In the genomic region with DNA sequence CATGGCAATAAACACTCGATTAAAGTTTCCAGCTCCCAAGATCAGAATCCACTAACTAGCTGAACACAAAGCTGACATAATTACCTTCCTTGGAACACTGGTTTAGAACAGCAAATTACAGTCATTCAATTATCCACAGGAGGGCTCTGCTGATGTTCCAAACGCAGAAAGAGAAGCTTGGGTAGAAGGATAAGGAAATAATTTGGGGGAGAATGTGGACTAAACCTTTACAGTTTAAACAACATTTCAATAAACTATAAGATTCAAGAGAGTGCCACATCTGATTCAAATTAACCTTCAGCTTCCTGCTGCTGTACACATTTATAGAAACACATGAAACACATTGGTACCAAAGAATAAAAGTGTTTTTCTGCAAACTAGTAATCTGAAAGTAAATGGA, we compare ENCODE assay signal across 10 cellular contexts.
DNase-seq lines count a peak whose midpoint lies in the region; ATAC-seq and TF ChIP-seq lines count a peak whose summit lies in the region.
"Had no signal": no experiment of that assay in that cellular context is flagged by ENCODE, and none has a peak within 500 bp of the region (broad histone marks: within the 10 kb centered on the region; RNA-seq: fewer than 3 reads in every experiment).

No MANE protein-coding gene starts in this region.

- no peaks in the 10 kb centered on the region for H4K20me1 ChIP-seq in hepatocyte (ENCODE audit: insufficient read depth, poor library complexity, severe bottlenecking)

- H3K36me3 Mint-ChIP-seq in naive thymus-derived CD8-positive, alpha-beta T cell: peaks cover 0 to 10% (median 0%) of the 10 kb centered on the region in 3 donors
- no peaks in the 10 kb centered on the region for H3K36me3 Mint-ChIP-seq in activated CD8-positive, alpha-beta memory T cell treated with anti-CD3 and anti-CD28 coated beads, Interleukin-2, amount 10 ng/mL, durations not matched to agents 7 days and 5 days

- H3K79me2 ChIP-seq in hepatocyte: no peaks in the 10 kb centered on the region

- H3K9me3 Mint-ChIP-seq in naive thymus-derived CD8-positive, alpha-beta T cell: peaks cover 0 to 19% (median 3%) of the 10 kb centered on the region in 9 donors
- H3K9me3 Mint-ChIP-seq in activated CD8-positive, alpha-beta memory T cell treated with anti-CD3 and anti-CD28 coated beads, Interleukin-2, amount 10 ng/mL, durations not matched to agents 7 days and 5 days (ENCODE audit: low read depth): no peaks in the 10 kb centered on the region

- no peak for ATAC-seq in RWPE2 (ENCODE audit: low read depth)
- ATAC-seq in naive thymus-derived CD8-positive, alpha-beta T cell: no peak
- ATAC-seq in sciatic nerve: no peak
- ATAC-seq in activated CD8-positive, alpha-beta memory T cell treated with anti-CD3 and anti-CD28 coated beads, Interleukin-2, amount 10 ng/mL, durations not matched to agents 7 days and 5 days: no peak

- peak; percentile 59 for TF ChIP-seq CTCF in AG09309 (IDR thresholded peaks at IDR 0.05; ENCODE audit: control insufficient read depth, insufficient read depth, low read depth, low read length, missing control alignments)
- TF ChIP-seq CTCF in LNCAP (IDR thresholded peaks at IDR 0.05): peak; percentile 48
- TF ChIP-seq CTCF in RWPE2 (IDR thresholded peaks at IDR 0.05; ENCODE audit: poor library complexity, severe bottlenecking): peak; percentile 36
- TF ChIP-seq CTCF in hepatocyte (IDR thresholded peaks at IDR 0.05; ENCODE audit: poor library complexity): peak; percentile 56

- DNase-seq in AG09309 (ENCODE audit: low read depth): peak; percentile 55
- DNase-seq in RWPE2 (ENCODE audit: low spot score): no peak
- DNase-seq in hepatocyte (ENCODE audit: low spot score): peak; percentile 35
- DNase-seq in activated naive CD4-positive, alpha-beta T cell treated with anti-CD3 and anti-CD28 coated beads, Interleukin-2, amount 50 U/mL, for 16 hours: no peak
- no peak for DNase-seq in naive thymus-derived CD8-positive, alpha-beta T cell
- no peak for DNase-seq in sciatic nerve (ENCODE audit: low spot score)
- DNase-seq in activated CD8-positive, alpha-beta memory T cell treated with anti-CD3 and anti-CD28 coated beads, Interleukin-2, amount 10 ng/mL, durations not matched to agents 7 days and 5 days: no peak
- DNase-seq: effector CD8-positive, alpha-beta T cell; SIG-M5 had no signal

- H3K4me1 Mint-ChIP-seq in naive thymus-derived CD8-positive, alpha-beta T cell: peaks cover 0 to 30% (median 0%) of the 10 kb centered on the region in 4 donors
- no peaks in the 10 kb centered on the region for H3K4me1 Mint-ChIP-seq in activated CD8-positive, alpha-beta memory T cell treated with anti-CD3 and anti-CD28 coated beads, Interleukin-2, amount 10 ng/mL, durations not matched to agents 7 days and 5 days

- H3K27me3 Mint-ChIP-seq in naive thymus-derived CD8-positive, alpha-beta T cell: peaks cover 5 to 36% (median 15%) of the 10 kb centered on the region in 5 donors
- H3K27me3 Mint-ChIP-seq in activated CD8-positive, alpha-beta memory T cell treated with anti-CD3 and anti-CD28 coated beads, Interleukin-2, amount 10 ng/mL, durations not matched to agents 7 days and 5 days: peaks cover 20% of the 10 kb centered on the region

- H3K4me1 ChIP-seq in RWPE2 (ENCODE audit: insufficient read depth, poor library complexity, severe bottlenecking) (no peaks in the 10 kb centered on the region), hepatocyte (ENCODE audit: insufficient read depth) (peaks cover 6% of the 10 kb centered on the region)

- H3K4me3 ChIP-seq in AG09309 (ENCODE audit: control insufficient read depth, low read depth, low read length) (no peak overlapping the region), RWPE2 (ENCODE audit: severe bottlenecking) (no peak overlapping the region), hepatocyte (no peak overlapping the region)

- no peaks in the 10 kb centered on the region for H3K9me2 ChIP-seq in hepatocyte (replicated peaks; ENCODE audit: insufficient read depth)

- no peak overlapping the region for H2AFZ ChIP-seq in hepatocyte

- POLR2A ChIA-PET in naive thymus-derived CD8-positive, alpha-beta T cell (lab: Charles Lee): no interaction called here

- no peaks in the 10 kb centered on the region for H3K27me3 ChIP-seq in RWPE2 (ENCODE audit: insufficient read depth, poor library complexity, severe bottlenecking)
- no peaks in the 10 kb centered on the region for H3K27me3 ChIP-seq in hepatocyte

- H3K27ac ChIP-seq in RWPE2 (ENCODE audit: poor library complexity, severe bottlenecking) (no peak overlapping the region), hepatocyte (peak overlapping the region; percentile 50)

- no peak overlapping the region for H3K4me3 Mint-ChIP-seq in naive thymus-derived CD8-positive, alpha-beta T cell
- H3K4me3 Mint-ChIP-seq in activated CD8-positive, alpha-beta memory T cell treated with anti-CD3 and anti-CD28 coated beads, Interleukin-2, amount 10 ng/mL, durations not matched to agents 7 days and 5 days: no peak overlapping the region

- WGBS in hepatocyte (ENCODE audit: low lambda C conversion rate, missing lambda C conversion rate): 57% methylated on average over 2 of the region's 2 CpGs

- H3K27ac Mint-ChIP-seq in naive thymus-derived CD8-positive, alpha-beta T cell: no peak overlapping the region
- H3K27ac Mint-ChIP-seq in activated CD8-positive, alpha-beta memory T cell treated with anti-CD3 and anti-CD28 coated beads, Interleukin-2, amount 10 ng/mL, durations not matched to agents 7 days and 5 days: no peak overlapping the region

- H3K36me3 ChIP-seq in RWPE2 (ENCODE audit: low read depth) (no peaks in the 10 kb centered on the region), hepatocyte (replicated peaks; ENCODE audit: insufficient read depth, low read depth) (no peaks in the 10 kb centered on the region)

- CTCF ChIA-PET in activated CD8-positive, alpha-beta memory T cell treated with anti-CD3 and anti-CD28 coated beads, Interleukin-2, amount 10 ng/mL, durations not matched to agents 7 days and 5 days (lab: Charles Lee): interaction anchor here (0.7 kb wide), 1 partner anchor 19 kb away, joined by 3 read pairs; no protein-coding TSS in a partner anchor

- intact Hi-C loops in sciatic nerve (cut with DNase I): no loop called here

- no peak overlapping the region for H3K4me2 ChIP-seq in hepatocyte

- H3K9me3 ChIP-seq in RWPE2 (ENCODE audit: severe bottlenecking) (no peaks in the 10 kb centered on the region), hepatocyte (ENCODE audit: low read depth) (no peaks in the 10 kb centered on the region)

Comparison
In these comparisons a context has a peak if more than half of its experiments do, and no peak if none do; other contexts are left out.
1. DNase-seq: peak in AG09309 (single experiment) and hepatocyte (single experiment); none in RWPE2 (single experiment), activated naive CD4-positive, alpha-beta T cell treated with anti-CD3 and anti-CD28 coated beads, Interleukin-2, amount 50 U/mL, for 16 hours (single experiment), naive thymus-derived CD8-positive, alpha-beta T cell (0 of 10), sciatic nerve (single experiment) and activated CD8-positive, alpha-beta memory T cell treated with anti-CD3 and anti-CD28 coated beads, Interleukin-2, amount 10 ng/mL, durations not matched to agents 7 days and 5 days (single experiment).
2. Peak in every context shown above with its lines, with median percentiles within 50 percentile points of each other: CTCF ChIP-seq.